1 cellular context compared by ENCODE assay signal in genomic region chr9:122125158-122125890, GRCh38.
TF ChIP-seq lines count a peak whose summit lies in the region.

No MANE protein-coding gene starts in this region.

TF ChIP-seq in WTC11, 78 proteins besides CTCF, POLR2A, EP300 and RAD21 (continued from another document):
- no peak for TF ChIP-seq ARID4B (CRISPR knock-in tag; IDR thresholded peaks at IDR 0.05; ENCODE audit: borderline replicate concordance)
- no peak for TF ChIP-seq RELA (CRISPR knock-in tag; IDR thresholded peaks at IDR 0.05; ENCODE audit: borderline replicate concordance)
- no peak for TF ChIP-seq ZNF219 (CRISPR knock-in tag; IDR thresholded peaks at IDR 0.05; ENCODE audit: borderline replicate concordance)
